In genomic region chr1:227733309-227733705, GRCh38 we compare ENCODE assay signal across 18 cellular contexts. TPM values are rescaled to one million over a fixed set of nuclear protein-coding genes. Genes with fewer than 3 reads are reported as not detected.
DNase-seq lines count a peak whose midpoint lies in the region; TF ChIP-seq lines count a peak whose summit lies in the region.
"Had no signal": no experiment of that assay in that cellular context is flagged by ENCODE, and none has a peak within 500 bp of the region (broad histone marks: within the 10 kb centered on the region; RNA-seq: fewer than 3 reads in every experiment).

No MANE protein-coding gene starts in this region.

- peaks cover 5% of the 10 kb centered on the region for H3K36me3 Mint-ChIP-seq in activated CD4-positive, alpha-beta T cell treated with anti-CD3 and anti-CD28 coated beads, Interleukin-2, amount 10 ng/mL, durations not matched to agents 7 days and 5 days (ENCODE audit: low read depth)
- peaks cover 57% of the 10 kb centered on the region for H3K36me3 Mint-ChIP-seq in MCF 10A (ENCODE audit: insufficient read depth, unreplicated experiment)

- no peaks in the 10 kb centered on the region for H3K9me3 ChIP-seq in NT2/D1 (ENCODE audit: insufficient read depth, low read length)
- H3K9me3 ChIP-seq in trophoblast cell (ENCODE audit: insufficient read depth, low read depth, low read length), result peaks cover 4% of the 10 kb centered on the region
- H3K9me3 ChIP-seq: SJCRH30, thoracic aorta had no signal

- no peak overlapping the region for H3K4me2 ChIP-seq in trophoblast cell (ENCODE audit: low read length)

- TF ChIP-seq CTCF in MCF 10A (IDR thresholded peaks at IDR 0.05; ENCODE audit: unreplicated experiment) (no peak), GM13976 (IDR thresholded peaks at IDR 0.05; ENCODE audit: borderline replicate concordance, control extremely low read depth, extremely low read depth, insufficient read depth, missing control alignments) (no peak)

- H2BK12ac ChIP-seq in trophoblast cell (ENCODE audit: low read length), result no peak overlapping the region

- DNase-seq in activated CD4-positive, alpha-beta T cell treated with anti-CD3 and anti-CD28 coated beads, Interleukin-2, amount 10 ng/mL, durations not matched to agents 7 days and 5 days, result no peak
- no peak for DNase-seq in activated CD4-positive, alpha-beta T cell treated with anti-CD3 and anti-CD28 coated beads for 48 hours
- DNase-seq in NT2/D1 (ENCODE audit: low read depth, low spot score) (no peak), MCF 10A (ENCODE audit: unreplicated experiment) (no peak), trophoblast cell (no peak), midbrain (lab: John Stamatoyannopoulos, UW) (no peak), GM13976 (ENCODE audit: low spot score) (no peak), medulla oblongata (ENCODE audit: extremely low spot score) (no peak)
- DNase-seq: activated CD4-positive, CD25-positive, alpha-beta regulatory T cell treated with anti-CD3 and anti-CD28 coated beads, Interleukin-2, amount 50 U/mL, for 72 hours; amygdala; effector CD8-positive, alpha-beta T cell; GF-D8; head of caudate nucleus; left ventricle myocardium superior; NCI-H1105; NCI-H510A treated with DMSO at 0.1 percent for 48 hours; SJCRH30 had no signal

- H3K4me1 Mint-ChIP-seq in activated CD4-positive, alpha-beta T cell treated with anti-CD3 and anti-CD28 coated beads, Interleukin-2, amount 10 ng/mL, durations not matched to agents 7 days and 5 days, result peaks cover 42% of the 10 kb centered on the region
- peaks cover 42% of the 10 kb centered on the region for H3K4me1 Mint-ChIP-seq in MCF 10A (ENCODE audit: insufficient read depth, unreplicated experiment)

- H3K36me3 ChIP-seq in NT2/D1 (ENCODE audit: insufficient read depth, insufficient read length, low read length) (peaks cover 48% of the 10 kb centered on the region), trophoblast cell (ENCODE audit: control insufficient read depth in 1 of 2, insufficient read depth in 2 of 2, low read length in 2 of 2) (peaks cover 27 to 28% of the 10 kb centered on the region in 2 experiments)

- no peak overlapping the region for H4K8ac ChIP-seq in trophoblast cell (ENCODE audit: low read depth, low read length)

- intact Hi-C loops in MCF 10A (cut with micrococcal nuclease), result no loop called here

- H3K4me3 ChIP-seq in NT2/D1 (ENCODE audit: insufficient read length, low read depth) (no peak overlapping the region), trophoblast cell (ENCODE audit: low read depth, low read length) (no peak overlapping the region)
- H3K4me3 ChIP-seq: SJCRH30 had no signal

- no TSS peak for BruUV-seq in MCF 10A (replicated peaks; lab: Mats Ljungman, UMichigan)

- H3K4me3 Mint-ChIP-seq in activated CD4-positive, alpha-beta T cell treated with anti-CD3 and anti-CD28 coated beads, Interleukin-2, amount 10 ng/mL, durations not matched to agents 7 days and 5 days, result peak overlapping the region; percentile 61
- H3K4me3 Mint-ChIP-seq in MCF 10A (ENCODE audit: unreplicated experiment), result peak overlapping the region; percentile 95

- H3K4me1 ChIP-seq in NT2/D1 (ENCODE audit: insufficient read depth, insufficient read length) (peaks cover 25% of the 10 kb centered on the region), trophoblast cell (ENCODE audit: control insufficient read depth in 1 of 2, insufficient read depth in 2 of 2, low read length in 2 of 2) (peaks cover 12 to 33% of the 10 kb centered on the region in 2 experiments)
- H3K4me1 ChIP-seq: SJCRH30 had no signal

- no peak overlapping the region for H2AFZ ChIP-seq in trophoblast cell (ENCODE audit: insufficient read depth, low read length, poor library complexity)

- no peaks in the 10 kb centered on the region for H3K27me3 Mint-ChIP-seq in activated CD4-positive, alpha-beta T cell treated with anti-CD3 and anti-CD28 coated beads, Interleukin-2, amount 10 ng/mL, durations not matched to agents 7 days and 5 days
- no peaks in the 10 kb centered on the region for H3K27me3 Mint-ChIP-seq in MCF 10A (ENCODE audit: insufficient read depth, unreplicated experiment)

- peak overlapping the region; percentile 38 for H3K18ac ChIP-seq in trophoblast cell (ENCODE audit: low read length)

- H3K23ac ChIP-seq in trophoblast cell (ENCODE audit: low read length), result no peak overlapping the region

- H3K9ac ChIP-seq in NT2/D1 (ENCODE audit: insufficient read length, low read depth) (peak overlapping the region; percentile 63), trophoblast cell (ENCODE audit: low read length) (no peak overlapping the region)

- no peak overlapping the region for H2AK5ac ChIP-seq in trophoblast cell (ENCODE audit: low read length)

- no peaks in the 10 kb centered on the region for H3K9me3 Mint-ChIP-seq in activated CD4-positive, alpha-beta T cell treated with anti-CD3 and anti-CD28 coated beads, Interleukin-2, amount 10 ng/mL, durations not matched to agents 7 days and 5 days
- no peaks in the 10 kb centered on the region for H3K9me3 Mint-ChIP-seq in MCF 10A (ENCODE audit: unreplicated experiment)

- H3K79me2 ChIP-seq in trophoblast cell (ENCODE audit: control insufficient read depth, insufficient read depth, low read length, poor library complexity), result peaks cover 17% of the 10 kb centered on the region

- CTCF ChIA-PET in activated CD4-positive, alpha-beta T cell treated with anti-CD3 and anti-CD28 coated beads, Interleukin-2, amount 10 ng/mL, durations not matched to agents 7 days and 5 days (lab: Charles Lee), result interaction anchor here (1.0 kb wide), 1 partner anchor 34 kb away, joined by 3 read pairs; no protein-coding TSS in a partner anchor
- CTCF ChIA-PET in MCF 10A (lab: Yijun Ruan, JAX), result interaction anchor here (2.6 kb wide), 1 partner anchor 29 kb away, joined by 7 read pairs; no protein-coding TSS in a partner anchor

- H2BK120ac ChIP-seq in trophoblast cell (ENCODE audit: insufficient read depth, low read length, poor library complexity), result no peak overlapping the region

- H4K12ac ChIP-seq in trophoblast cell (ENCODE audit: low read depth, low read length), result no peak overlapping the region

- H3K14ac ChIP-seq in trophoblast cell (ENCODE audit: low read length), result no peak overlapping the region

- H3K4ac ChIP-seq in trophoblast cell (ENCODE audit: low read depth, low read length), result no peak overlapping the region

- H3K27me3 ChIP-seq in NT2/D1 (ENCODE audit: insufficient read depth, insufficient read length), result no peaks in the 10 kb centered on the region
- H3K27me3 ChIP-seq in trophoblast cell (ENCODE audit: insufficient read depth, low read length), result no peaks in the 10 kb centered on the region
- H3K27me3 ChIP-seq: SJCRH30 had no signal

- no peak overlapping the region for H4K91ac ChIP-seq in trophoblast cell (ENCODE audit: low read depth, low read length)

- H3K27ac Mint-ChIP-seq in activated CD4-positive, alpha-beta T cell treated with anti-CD3 and anti-CD28 coated beads, Interleukin-2, amount 10 ng/mL, durations not matched to agents 7 days and 5 days, result no peak overlapping the region
- peak overlapping the region; percentile 93 for H3K27ac Mint-ChIP-seq in MCF 10A (ENCODE audit: low read depth, unreplicated experiment)

- H2BK5ac ChIP-seq in trophoblast cell (ENCODE audit: low read depth, low read length, poor library complexity), result no peak overlapping the region

- POLR2A ChIA-PET in activated CD4-positive, alpha-beta T cell treated with anti-CD3 and anti-CD28 coated beads, Interleukin-2, amount 10 ng/mL, durations not matched to agents 7 days and 5 days (lab: Charles Lee), result no interaction called here
- POLR2A ChIA-PET in MCF 10A (lab: Yijun Ruan, JAX), result interaction anchor here (0.6 to 2.8 kb wide), 4 partner anchors 9 to 755 kb away, joined by 3 to 30 read pairs (median 8); no protein-coding TSS in a partner anchor

- no peak overlapping the region for H3K27ac ChIP-seq in trophoblast cell (ENCODE audit: low read depth, low read length)
- H3K27ac ChIP-seq: SJCRH30, thoracic aorta had no signal

- no CpG with 5 or more reads among the region's 15 CpGs for WGBS in trophoblast cell (ENCODE audit: extremely low coverage, insufficient coverage, insufficient read length)

- in situ Hi-C loops in GM13976 (cut with MboI; ENCODE audit: low sequenced_read_pairs, unreplicated experiment), result no loop called here

- H3K79me1 ChIP-seq in trophoblast cell (ENCODE audit: low read length), result peaks cover 13% of the 10 kb centered on the region

RNA-seq across cellular contexts. Expression of gene JMJD4, which starts 1.8 kb away (rescaled TPM):
- 10 to 100 TPM; 15.4 to 20.0 TPM for total RNA-seq in activated CD4-positive, alpha-beta T cell treated with anti-CD3 and anti-CD28 coated beads, Interleukin-2, amount 10 ng/mL, durations not matched to agents 7 days and 5 days
- 34.0 and 43.2 TPM in 2 replicates for total RNA-seq in MCF 10A (2022)
- polyA plus RNA-seq in trophoblast cell (2013), result 8.1 and 8.8 TPM in 2 replicates

RNA-seq across cellular contexts. Expression of gene SNAP47, which starts 1.9 kb away (rescaled TPM):
- total RNA-seq in activated CD4-positive, alpha-beta T cell treated with anti-CD3 and anti-CD28 coated beads, Interleukin-2, amount 10 ng/mL, durations not matched to agents 7 days and 5 days, result 10 to 100 TPM; 30.3 TPM
- total RNA-seq in MCF 10A (2022), result 38.0 and 44.0 TPM in 2 replicates
- 21.0 and 21.1 TPM in 2 replicates for polyA plus RNA-seq in trophoblast cell (2013)
